In the genomic region with DNA sequence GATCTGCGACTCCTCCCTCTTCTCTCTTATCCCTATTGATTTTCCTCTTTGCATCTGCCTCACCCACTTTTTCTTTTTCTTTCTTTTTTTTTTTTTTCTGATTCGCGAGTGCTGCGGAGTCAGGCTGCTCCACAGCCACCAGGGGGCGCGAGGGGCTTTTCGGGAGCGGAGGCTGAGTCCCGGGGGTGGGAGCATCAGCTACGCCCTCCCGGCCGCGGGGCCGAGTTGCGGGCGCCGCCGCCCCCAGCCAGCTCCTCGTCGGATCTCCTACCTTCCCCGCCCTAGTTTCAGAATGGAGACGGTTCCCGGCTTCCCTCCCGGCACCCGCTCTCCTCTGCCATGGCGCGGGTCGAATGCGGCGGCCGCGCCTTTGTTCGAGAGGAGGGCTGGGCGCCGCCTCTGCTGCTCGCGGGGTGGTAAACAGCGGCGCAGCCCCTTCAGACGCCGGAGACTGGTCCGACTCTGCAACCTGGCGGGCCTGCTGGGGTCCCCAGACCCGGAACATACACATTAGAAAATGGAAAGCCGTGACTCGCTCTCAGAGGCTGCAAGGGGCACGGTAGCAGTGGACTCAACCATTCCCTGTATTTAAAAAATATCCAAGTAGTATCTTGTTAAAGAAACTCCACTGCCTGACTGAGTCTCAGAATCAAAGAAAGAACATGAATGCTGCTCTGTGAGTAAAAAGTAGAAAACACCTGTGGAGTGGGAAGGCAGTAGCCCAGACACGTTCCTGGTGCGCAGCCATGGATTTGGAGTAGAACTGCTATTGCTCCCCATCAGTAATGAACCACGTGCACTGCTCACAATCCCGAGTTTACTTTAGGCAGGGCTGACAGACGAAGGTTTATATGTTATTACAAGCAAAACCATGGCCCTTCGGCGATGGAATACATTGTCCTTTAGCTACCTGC, we compare ENCODE assay signal across 8 cellular contexts. TPM values are rescaled to one million over a fixed set of nuclear protein-coding genes. Genes with fewer than 3 reads are reported as not detected.
DNase-seq lines count a peak whose midpoint lies in the region; ATAC-seq lines count a peak whose summit lies in the region.

No MANE protein-coding gene starts in this region.

- DNase-seq in CD1c-positive myeloid dendritic cell (ENCODE audit: extremely low spot score) (peak; percentile 80), NCI-H774 (lab: John Stamatoyannopoulos, UW) (peak; percentile 81)
- DNase-seq in activated CD8-positive, alpha-beta memory T cell treated with anti-CD3 and anti-CD28 coated beads, Interleukin-2, amount 50 U/mL, for 1 hour (ENCODE audit: extremely low read depth): peak; percentile 30
- DNase-seq in stimulated activated CD8-positive, alpha-beta memory T cell treated with anti-CD3 and anti-CD28 coated beads, Interleukin-12 subunit alpha, Interleukin-12 subunit beta, amount 100 ng/mL, for 4 hours (ENCODE audit: low read depth): peak; percentile 38

- peak; percentile 88 for ATAC-seq in GM19452 (IDR thresholded peaks at IDR 0.05; ENCODE audit: unreplicated experiment)
- peak; percentile 63 for ATAC-seq in HG03565 (IDR thresholded peaks at IDR 0.05; ENCODE audit: unreplicated experiment)

- peak overlapping the region; percentile 80 for H3K27ac ChIP-seq in mesodermal cell (ENCODE audit: low read depth, low read length, severe bottlenecking)

- no peaks in the 10 kb centered on the region for H3K4me1 ChIP-seq in endocrine pancreas (ENCODE audit: control insufficient read depth, insufficient read depth, low read length)
- H3K4me1 ChIP-seq in mesodermal cell (ENCODE audit: control insufficient read depth, insufficient read depth, low read length, poor library complexity, severe bottlenecking): peaks cover 21% of the 10 kb centered on the region

- H3K27me3 ChIP-seq in endocrine pancreas (ENCODE audit: control insufficient read depth, insufficient read depth, low read length): peaks cover 8% of the 10 kb centered on the region

- WGBS in mesodermal cell (ENCODE audit: insufficient coverage in 2 of 2), 2 experiments: 1 to 4% methylated on average over 33 to 39 of the region's 54 CpGs

- H3K36me3 ChIP-seq in endocrine pancreas (ENCODE audit: control insufficient read depth, insufficient read depth, low read length) (no peaks in the 10 kb centered on the region), mesodermal cell (ENCODE audit: control insufficient read depth, insufficient read depth, low read length) (no peaks in the 10 kb centered on the region)

- H3K9ac ChIP-seq in endocrine pancreas (ENCODE audit: control insufficient read depth, insufficient read depth, low read length): peak overlapping the region; percentile 51

- peak overlapping the region; percentile 67 for H3K4me3 ChIP-seq in endocrine pancreas (ENCODE audit: control insufficient read depth, insufficient read depth, low read length)
- peak overlapping the region; percentile 77 for H3K4me3 ChIP-seq in mesodermal cell (ENCODE audit: extremely low read depth, insufficient read depth, low read length, poor library complexity, severe bottlenecking)

- H3K9me3 ChIP-seq in endocrine pancreas (ENCODE audit: control insufficient read depth, low read length): no peaks in the 10 kb centered on the region
- H3K9me3 ChIP-seq in mesodermal cell (ENCODE audit: control insufficient read depth, low read length): no peaks in the 10 kb centered on the region

RNA-seq across cellular contexts. Expression of gene DPYSL3, which starts 55.7 kb away (rescaled TPM):
- 95.1 TPM for polyA plus RNA-seq in mesodermal cell (2013, experiment 1 of 2)
- polyA plus RNA-seq in mesodermal cell (2013, experiment 2 of 2): 98.0 TPM

Comparison
In these comparisons a context has a peak if more than half of its experiments do, and no peak if none do; other contexts are left out.
1. Peak in every context shown above with its lines: DNase-seq, ATAC-seq, H3K4me3 ChIP-seq and H3K27ac ChIP-seq.
2. DNase-seq: peak in every context shown above with its lines; median percentile 81 in NCI-H774; 80 in CD1c-positive myeloid dendritic cell; 38 in stimulated activated CD8-positive, alpha-beta memory T cell treated with anti-CD3 and anti-CD28 coated beads, Interleukin-12 subunit alpha, Interleukin-12 subunit beta, amount 100 ng/mL, for 4 hours; 30 in activated CD8-positive, alpha-beta memory T cell treated with anti-CD3 and anti-CD28 coated beads, Interleukin-2, amount 50 U/mL, for 1 hour.